ENCODE assay signal across 8 cellular contexts in the genomic region with DNA sequence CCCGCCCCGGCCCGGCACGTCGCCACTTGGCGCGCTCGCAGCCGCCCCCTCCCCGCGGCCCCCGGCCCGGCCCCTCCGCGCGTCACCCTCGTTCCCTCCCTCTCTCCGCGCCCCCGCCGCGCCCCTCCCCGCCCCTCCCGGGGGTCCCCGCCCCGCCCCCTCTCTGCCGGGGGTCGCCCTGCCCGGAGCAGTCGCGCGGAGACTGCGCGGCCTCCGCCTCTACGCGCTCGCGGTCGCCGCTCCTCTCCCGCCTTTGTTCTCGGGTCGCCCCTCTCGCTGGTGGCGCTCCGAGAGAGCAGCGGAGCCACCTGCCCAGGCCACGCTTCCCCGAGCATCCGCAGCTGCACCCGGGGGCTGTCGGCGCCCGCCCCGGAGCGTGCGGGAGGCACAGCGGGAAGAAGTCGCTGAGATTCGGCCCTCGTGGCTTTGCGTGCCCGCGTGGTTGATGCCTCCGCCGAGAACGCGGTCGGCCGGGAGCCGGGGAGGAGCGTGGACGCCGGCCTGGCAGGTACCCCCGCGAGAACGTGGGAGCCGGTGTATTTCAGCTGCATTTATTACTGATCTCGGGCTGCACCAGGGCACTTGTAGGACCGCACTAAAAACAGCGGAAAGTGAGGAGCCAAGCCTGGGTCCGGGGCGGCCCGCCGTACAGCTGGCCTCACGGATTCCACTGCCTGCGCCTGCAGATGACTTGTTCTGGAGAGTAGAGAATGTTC. TPM values are rescaled to one million over a fixed set of nuclear protein-coding genes. Genes with fewer than 3 reads are reported as not detected.
A peak's percentile ranks its signal among the peaks of the same experiment; 100 is the strongest.
DNase-seq lines count a peak whose midpoint lies in the region; ATAC-seq and TF ChIP-seq lines count a peak whose summit lies in the region.

No MANE protein-coding gene starts in this region.

- H3K4me1 ChIP-seq in Caco-2 (peaks cover 18% of the 10 kb centered on the region), left ventricle myocardium inferior (peaks cover 34% of the 10 kb centered on the region), psoas muscle (peaks cover 24% of the 10 kb centered on the region)

- H3K9me3 ChIP-seq in Caco-2 (no peaks in the 10 kb centered on the region), left ventricle myocardium inferior (replicated peaks) (no peaks in the 10 kb centered on the region), psoas muscle (no peaks in the 10 kb centered on the region)

- H3K4me3 Mint-ChIP-seq in Caco-2 (ENCODE audit: unreplicated experiment) = peak overlapping the region; percentile 77

- TF ChIP-seq CTCF in Caco-2 (IDR thresholded peaks at IDR 0.05; ENCODE audit: insufficient read depth in 1 of 2, low read depth in 1 of 2, low read length in 1 of 2, severe bottlenecking in 1 of 2, unreplicated experiment in 1 of 2) = no peak
- TF ChIP-seq CTCF in left ventricle myocardium inferior (IDR thresholded peaks at IDR 0.05; ENCODE audit: borderline replicate concordance) = no peak
- no peak for TF ChIP-seq CTCF in psoas muscle (IDR thresholded peaks at IDR 0.05)

- no peaks in the 10 kb centered on the region for H3K36me3 ChIP-seq in Caco-2 (ENCODE audit: control insufficient read depth, insufficient read depth, low read length)
- H3K36me3 ChIP-seq in left ventricle myocardium inferior = no peaks in the 10 kb centered on the region
- H3K36me3 ChIP-seq in psoas muscle (ENCODE audit: insufficient read depth in 1 of 2, low read depth in 1 of 2) = no peaks in the 10 kb centered on the region

- H3K4me3 ChIP-seq in Caco-2 (ENCODE audit: low read depth, low read length) = peak overlapping the region; percentile 77
- H3K4me3 ChIP-seq in left ventricle myocardium inferior = peak overlapping the region; percentile 78
- peak overlapping the region; percentile 79 for H3K4me3 ChIP-seq in psoas muscle

- H3K27ac Mint-ChIP-seq in Caco-2 (ENCODE audit: unreplicated experiment) = peak overlapping the region; percentile 83

- H3K27me3 ChIP-seq in Caco-2 (replicated peaks; ENCODE audit: control insufficient read depth, insufficient read depth, low read length) = no peaks in the 10 kb centered on the region
- no peaks in the 10 kb centered on the region for H3K27me3 ChIP-seq in left ventricle myocardium inferior (ENCODE audit: low read depth)
- H3K27me3 ChIP-seq in psoas muscle (ENCODE audit: insufficient read depth in 3 of 3, low read length in 2 of 3) = no peaks in the 10 kb centered on the region

- DNase-seq in Caco-2 = peak; percentile 64 to 79
- DNase-seq in HUDEP-2 (lab: John Stamatoyannopoulos, UW; ENCODE audit: unreplicated experiment in 76 of 76) = peak in 45 of 76 experiments; percentile 17 to 77 (median 52)
- peak; percentile 46 for DNase-seq in SW480 (ENCODE audit: low spot score)
- DNase-seq in left ventricle myocardium inferior = peak; percentile 53
- DNase-seq in psoas muscle = peak; percentile 52 to 71
- no peak for DNase-seq in A172 (ENCODE audit: low spot score)

- no TSS peak for BruUV-seq in Caco-2 (replicated peaks; lab: Mats Ljungman, UMichigan)

- H3K9me3 Mint-ChIP-seq in Caco-2 (ENCODE audit: unreplicated experiment) = no peaks in the 10 kb centered on the region

- no peaks in the 10 kb centered on the region for H3K27me3 Mint-ChIP-seq in Caco-2 (ENCODE audit: insufficient read depth, unreplicated experiment)

- peaks cover 20% of the 10 kb centered on the region for H3K4me1 Mint-ChIP-seq in Caco-2 (ENCODE audit: low read depth, unreplicated experiment)

- WGBS in adipose tissue, 3 donors = 0 to 1% (median 1%) methylated on average over 58 to 80 of the region's 88 CpGs
- WGBS in psoas muscle, 3 donors = 2 to 3% (median 2%) methylated on average over 50 to 81 of the region's 88 CpGs

- peaks cover 26% of the 10 kb centered on the region for H3K36me3 Mint-ChIP-seq in Caco-2 (ENCODE audit: insufficient read depth, unreplicated experiment)

- peak overlapping the region; percentile 73 for H3K27ac ChIP-seq in adipose tissue (ENCODE audit: low read depth, low read length)
- H3K27ac ChIP-seq in left ventricle myocardium inferior (replicated peaks) = peak overlapping the region; percentile 96
- peak overlapping the region; percentile 89 for H3K27ac ChIP-seq in psoas muscle

- POLR2A ChIA-PET in Caco-2 (lab: Charles Lee) = interaction anchor here (1.2 to 1.4 kb wide), 2 partner anchors 15 to 27 kb away, joined by 6 to 14 read pairs; partner anchors contain the start of genes DYNLT2 and ERMARD

- ATAC-seq in GM19455 (IDR thresholded peaks at IDR 0.05; ENCODE audit: unreplicated experiment) (peak; percentile 46), psoas muscle (peak; percentile 41 to 59 (median 44))

- CTCF ChIA-PET in Caco-2 (lab: Charles Lee) = no interaction called here

- intact Hi-C loops in Caco-2 (cut with micrococcal nuclease; ENCODE audit: unreplicated experiment) (loop anchor here (1.0 to 5.0 kb wide), 2 partner anchors 27 to 558 kb away; partner anchors contain the start of genes DYNLT2 and ERMARD), left ventricle myocardium inferior (cut with micrococcal nuclease) (no loop called here), psoas muscle (cut with DNase I) (loop anchor here in 1 of 2 donors (1.0 to 10.0 kb wide), 2 partner anchors 27 to 830 kb away; partner anchors contain the start of genes DYNLT2, ERMARD, PSMB1 and TBP)

RNA-seq across cellular contexts. Expression of gene PHF10, which starts 0.4 kb away (rescaled TPM):
- total RNA-seq in Caco-2 (2022) = 66.2 and 75.7 TPM in 2 replicates
- 10 to 100 TPM; 24.2 to 41.8 (median 30.0) TPM for polyA plus RNA-seq in adipose tissue
- 56.6 TPM for total RNA-seq in left ventricle myocardium inferior
- total RNA-seq in psoas muscle = 10 to 100 TPM; 47.1 to 59.8 (median 50.9) TPM
- 10 to 100 TPM; 20.2 to 66.6 (median 29.4) TPM for polyA plus RNA-seq in psoas muscle
- total RNA-seq in A172 (2014; rRNA removed; shearing (Covaris generic)) = 19.3 and 25.9 TPM in 2 replicates

RNA-seq across cellular contexts. Expression of gene C6orf120, which starts 22.8 kb away (rescaled TPM):
- total RNA-seq in Caco-2 (2022) = 24.9 and 26.4 TPM in 2 replicates
- 10 to 100 TPM; 12.1 to 23.5 (median 21.1) TPM for polyA plus RNA-seq in adipose tissue
- 14.0 TPM for total RNA-seq in left ventricle myocardium inferior
- 10 to 100 TPM; 16.5 to 23.6 (median 20.0) TPM for total RNA-seq in psoas muscle
- polyA plus RNA-seq in psoas muscle = 10 to 100 TPM in 2 of 3 donors, 1 to 10 TPM in 1; 9.2 to 42.1 (median 18.7) TPM
- total RNA-seq in A172 (2014; rRNA removed; shearing (Covaris generic)) = 29.5 and 34.2 TPM in 2 replicates

RNA-seq across cellular contexts. Expression of gene WDR27, which starts 22.9 kb away (rescaled TPM):
- total RNA-seq in Caco-2 (2022) (62.9 and 70.1 TPM in 2 replicates), left ventricle myocardium inferior (9.1 TPM), psoas muscle (10 to 100 TPM in 1 of 4 donors, 1 to 10 TPM in 3; 4.7 to 14.4 (median 5.8) TPM)
- polyA plus RNA-seq in adipose tissue (10 to 100 TPM in 2 of 3 donors, 1 to 10 TPM in 1; 7.9 to 12.9 (median 10.4) TPM), psoas muscle (1 to 10 TPM; 3.1 to 8.3 (median 5.5) TPM)
- 13.0 and 13.6 TPM in 2 replicates for total RNA-seq in A172 (2014; rRNA removed; shearing (Covaris generic))

RNA-seq across cellular contexts. Expression of gene DYNLT2, which starts 26.7 kb away (rescaled TPM):
- 2.4 and 2.6 TPM in 2 replicates for total RNA-seq in Caco-2 (2022)
- 1 to 10 TPM in 1 of 3 donors, under 1 TPM in 2; 0.70 to 1.3 (median 0.76) TPM for polyA plus RNA-seq in adipose tissue
- 0.66 TPM for total RNA-seq in left ventricle myocardium inferior
- 1 to 10 TPM in 2 of 4 donors, under 1 TPM in 2; 0.73 to 1.3 (median 0.90) TPM for total RNA-seq in psoas muscle
- 1 to 10 TPM in 2 of 3 donors, under 1 TPM in 1; 0.93 to 2.8 (median 1.4) TPM for polyA plus RNA-seq in psoas muscle
- total RNA-seq in A172 (2014; rRNA removed; shearing (Covaris generic)) = 2.8 and 3.0 TPM in 2 replicates

RNA-seq across cellular contexts. Expression of gene ERMARD, which starts 26.7 kb away (rescaled TPM):
- total RNA-seq in Caco-2 (2022) (17.0 and 25.3 TPM in 2 replicates), left ventricle myocardium inferior (9.3 TPM), psoas muscle (10 to 100 TPM in 3 of 4 donors, 1 to 10 TPM in 1; 9.4 to 11.8 (median 11.2) TPM)
- polyA plus RNA-seq in adipose tissue (10 to 100 TPM; 16.3 to 25.3 (median 16.5) TPM), psoas muscle (10 to 100 TPM in 2 of 3 donors, 1 to 10 TPM in 1; 7.9 to 13.3 (median 11.4) TPM)
- 12.5 and 16.6 TPM in 2 replicates for total RNA-seq in A172 (2014; rRNA removed; shearing (Covaris generic))
